In the genomic region with DNA sequence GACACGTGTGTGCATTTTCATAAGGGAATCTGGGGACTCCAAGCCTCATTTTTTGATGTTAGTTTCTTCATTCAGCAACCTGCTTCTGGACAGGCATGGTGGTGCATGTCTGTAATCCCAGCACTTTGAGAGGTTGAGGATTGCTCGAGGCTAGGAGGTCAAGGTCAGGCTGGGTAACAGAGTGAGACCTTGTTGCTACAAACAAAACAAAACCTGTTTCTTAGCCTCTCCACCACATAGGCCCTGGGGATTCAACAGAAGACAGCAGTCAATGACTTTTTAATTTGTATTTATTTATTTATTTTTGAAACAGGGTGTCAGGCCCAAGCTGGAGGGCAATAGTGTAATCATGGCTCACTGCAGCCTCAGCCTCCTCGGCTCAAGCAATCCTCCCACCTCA, we compare ENCODE assay signal across 32 cellular contexts.
"Had no signal": no experiment of that assay in that cellular context is flagged by ENCODE, and none has a peak within 500 bp of the region (broad histone marks: within the 10 kb centered on the region; RNA-seq: fewer than 3 reads in every experiment).

No MANE protein-coding gene starts in this region.

- H3K4me3 ChIP-seq: body of pancreas, cardiac muscle cell, colonic mucosa, esophagus squamous epithelium, pancreas, prostate gland, smooth muscle cell, upper lobe of right lung had no signal

- DNase-seq: activated CD4-positive, alpha-beta T cell treated with anti-CD3 and anti-CD28 coated beads for 36 hours; activated CD4-positive, CD25-positive, alpha-beta regulatory T cell; activated CD8-positive, alpha-beta memory T cell treated with anti-CD3 and anti-CD28 coated beads, Interleukin-2, amount 10 ng/mL, durations not matched to agents 7 days and 5 days; activated CD8-positive, alpha-beta T cell treated with anti-CD3 and anti-CD28 coated beads, Interleukin-2, amount 10 ng/mL, durations not matched to agents 7 days and 5 days; activated effector memory CD4-positive, alpha-beta T cell treated with Interleukin-2 at 50 U/mL for 16 hours; activated naive CD4-positive, alpha-beta T cell treated with Interleukin-2 at 50 U/mL for 16 hours; activated T-cell treated with anti-CD3 and anti-CD28 coated beads for 4 hours; anterior cingulate cortex; body of pancreas; cerebellar nuclear complex; colonic mucosa; effector CD8-positive, alpha-beta T cell; esophagus squamous epithelium; left ventricle myocardium superior; naive B cell; nucleus accumbens; pancreas; retina; stimulated activated CD4-positive, alpha-beta T cell treated with anti-CD3 and anti-CD28 coated beads, Interleukin-1b, Interleukin-23, amount 100 ng/mL, for 48 hours; stimulated activated CD4-positive, alpha-beta T cell treated with anti-CD3 and anti-CD28 coated beads, Interleukin-4, amount 100 ng/mL, for 4 hours; stimulated activated CD8-positive, alpha-beta memory T cell treated with anti-CD3 and anti-CD28 coated beads, Interleukin-4, amount 100 ng/mL, for 48 hours; stimulated activated naive CD8-positive, alpha-beta T cell treated with anti-CD3 and anti-CD28 coated beads, Interleukin-15, amount 100 ng/mL, for 72 hours; substantia nigra; T-helper 2 cell; upper lobe of right lung had no signal

- H3K27ac ChIP-seq: body of pancreas, cardiac muscle cell, colonic mucosa, epithelial cell of prostate, esophagus squamous epithelium, pancreas, prostate gland, upper lobe of right lung had no signal

- FAIRE-seq: endometrium, frontal cortex, pancreas had no signal

- ATAC-seq: activated CD4-positive, alpha-beta T cell treated with anti-CD3 and anti-CD28 coated beads for 36 hours; activated CD8-positive, alpha-beta memory T cell treated with anti-CD3 and anti-CD28 coated beads, Interleukin-2, amount 10 ng/mL, durations not matched to agents 7 days and 5 days; activated CD8-positive, alpha-beta T cell treated with anti-CD3 and anti-CD28 coated beads, Interleukin-2, amount 10 ng/mL, durations not matched to agents 7 days and 5 days; body of pancreas; left ventricle myocardium superior; pancreas; stimulated activated memory B cell treated with anti-CD40 and anti-IgM and Interleukin-4, amounts not matched to agents 10 μg/mL and 1 μg/mL and 100 μg/mL, for 72 hours; stimulated activated naive CD8-positive, alpha-beta T cell treated with anti-CD3 and anti-CD28 coated beads, Interleukin-15, amount 100 ng/mL, for 72 hours; upper lobe of right lung had no signal

- H3K4me2 ChIP-seq: smooth muscle cell had no signal

- H3K9me3 ChIP-seq: body of pancreas, colonic mucosa, esophagus squamous epithelium, pancreas, prostate gland, upper lobe of right lung had no signal

- H3K4me1 ChIP-seq: body of pancreas, colonic mucosa, pancreas, prostate gland, upper lobe of right lung had no signal

- H3K27me3 ChIP-seq: body of pancreas, cardiac muscle cell, colonic mucosa, esophagus squamous epithelium, pancreas, upper lobe of right lung had no signal

- H3K36me3 ChIP-seq: cardiac muscle cell, colonic mucosa, esophagus squamous epithelium, pancreas, prostate gland, upper lobe of right lung had no signal
